In the genomic region with DNA sequence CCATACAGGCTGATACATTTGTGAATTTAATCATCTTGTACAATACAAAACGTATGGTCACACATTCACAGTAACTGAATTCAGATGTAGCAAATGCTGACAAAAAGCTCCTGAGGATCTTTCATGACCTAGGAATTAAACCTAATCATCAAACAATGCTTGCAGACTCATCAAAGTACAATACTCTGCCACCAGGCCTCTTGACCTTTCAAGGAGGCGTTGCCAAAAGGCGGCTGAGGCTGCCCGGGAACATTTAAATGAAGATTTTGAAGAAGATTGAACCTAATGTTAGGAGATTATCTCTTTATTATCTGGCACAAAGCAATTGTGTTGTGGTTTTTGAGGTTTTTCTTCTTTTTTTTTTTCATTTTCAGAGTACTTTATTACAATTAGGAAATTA, we compare ENCODE assay signal across 1 cellular context.
A peak's percentile ranks its signal among the peaks of the same experiment; 100 is the strongest.
TF ChIP-seq lines count a peak whose summit lies in the region.

No MANE protein-coding gene starts in this region.

TF ChIP-seq in K562, 482 proteins besides CTCF, POLR2A, EP300 and RAD21:
- TF ChIP-seq RAD51 (IDR thresholded peaks at IDR 0.05; ENCODE audit: borderline replicate concordance, low read depth) (no peak), FOS (IDR thresholded peaks at IDR 0.05; ENCODE audit: extremely low read depth, insufficient read length) (no peak), ZNF239 (CRISPR knock-in tag; IDR thresholded peaks at IDR 0.05) (no peak), NFATC3 (IDR thresholded peaks at IDR 0.05) (no peak), ZSCAN32 (CRISPR knock-in tag; IDR thresholded peaks at IDR 0.05) (no peak), RB1 (IDR thresholded peaks at IDR 0.05; ENCODE audit: low read depth) (no peak), ZFPM2 (CRISPR knock-in tag; IDR thresholded peaks at IDR 0.05) (no peak), NR2C2 (CRISPR knock-in tag; IDR thresholded peaks at IDR 0.05) (no peak), NR2C2 (tag; IDR thresholded peaks at IDR 0.05) (peak; percentile 27; the same call in 1 of the 2 replicates), CEBPB (tag; IDR thresholded peaks at IDR 0.05) (no peak), ZNF830 (CRISPR knock-in tag; IDR thresholded peaks at IDR 0.05) (no peak), KDM5B (IDR thresholded peaks at IDR 0.05; ENCODE audit: insufficient replicate concordance, low read depth, low read length) (no peak), MXI1 (IDR thresholded peaks at IDR 0.05; ENCODE audit: low read depth, low read length) (no peak), GATAD2B (IDR thresholded peaks at IDR 0.05; ENCODE audit: borderline replicate concordance) (no peak), NUFIP1 (IDR thresholded peaks at IDR 0.05; ENCODE audit: partially characterized antibody) (no peak), CTBP1 (IDR thresholded peaks at IDR 0.05; ENCODE audit: borderline replicate concordance) (no peak), PTTG1 (tag; IDR thresholded peaks at IDR 0.05; ENCODE audit: low read depth) (no peak), SOX6 (IDR thresholded peaks at IDR 0.05) (peak; percentile 30; the same call in 1 of the 2 replicates), KLF13 (tag; IDR thresholded peaks at IDR 0.05; ENCODE audit: borderline replicate concordance, low read depth) (no peak), SMC3 (conservative IDR thresholded peaks at IDR 0.05; ENCODE audit: insufficient read depth, low read depth, low read length) (no peak), EGR1 (conservative IDR thresholded peaks at IDR 0.05) (no peak)
- TF ChIP-seq, protein P1, sequence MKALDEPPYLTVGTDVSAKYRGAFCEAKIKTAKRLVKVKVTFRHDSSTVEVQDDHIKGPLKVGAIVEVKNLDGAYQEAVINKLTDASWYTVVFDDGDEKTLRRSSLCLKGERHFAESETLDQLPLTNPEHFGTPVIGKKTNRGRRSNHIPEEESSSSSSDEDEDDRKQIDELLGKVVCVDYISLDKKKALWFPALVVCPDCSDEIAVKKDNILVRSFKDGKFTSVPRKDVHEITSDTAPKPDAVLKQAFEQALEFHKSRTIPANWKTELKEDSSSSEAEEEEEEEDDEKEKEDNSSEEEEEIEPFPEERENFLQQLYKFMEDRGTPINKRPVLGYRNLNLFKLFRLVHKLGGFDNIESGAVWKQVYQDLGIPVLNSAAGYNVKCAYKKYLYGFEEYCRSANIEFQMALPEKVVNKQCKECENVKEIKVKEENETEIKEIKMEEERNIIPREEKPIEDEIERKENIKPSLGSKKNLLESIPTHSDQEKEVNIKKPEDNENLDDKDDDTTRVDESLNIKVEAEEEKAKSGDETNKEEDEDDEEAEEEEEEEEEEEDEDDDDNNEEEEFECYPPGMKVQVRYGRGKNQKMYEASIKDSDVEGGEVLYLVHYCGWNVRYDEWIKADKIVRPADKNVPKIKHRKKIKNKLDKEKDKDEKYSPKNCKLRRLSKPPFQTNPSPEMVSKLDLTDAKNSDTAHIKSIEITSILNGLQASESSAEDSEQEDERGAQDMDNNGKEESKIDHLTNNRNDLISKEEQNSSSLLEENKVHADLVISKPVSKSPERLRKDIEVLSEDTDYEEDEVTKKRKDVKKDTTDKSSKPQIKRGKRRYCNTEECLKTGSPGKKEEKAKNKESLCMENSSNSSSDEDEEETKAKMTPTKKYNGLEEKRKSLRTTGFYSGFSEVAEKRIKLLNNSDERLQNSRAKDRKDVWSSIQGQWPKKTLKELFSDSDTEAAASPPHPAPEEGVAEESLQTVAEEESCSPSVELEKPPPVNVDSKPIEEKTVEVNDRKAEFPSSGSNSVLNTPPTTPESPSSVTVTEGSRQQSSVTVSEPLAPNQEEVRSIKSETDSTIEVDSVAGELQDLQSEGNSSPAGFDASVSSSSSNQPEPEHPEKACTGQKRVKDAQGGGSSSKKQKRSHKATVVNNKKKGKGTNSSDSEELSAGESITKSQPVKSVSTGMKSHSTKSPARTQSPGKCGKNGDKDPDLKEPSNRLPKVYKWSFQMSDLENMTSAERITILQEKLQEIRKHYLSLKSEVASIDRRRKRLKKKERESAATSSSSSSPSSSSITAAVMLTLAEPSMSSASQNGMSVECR (CRISPR knock-in tag; IDR thresholded peaks at IDR 0.05), result no peak
- TF ChIP-seq, protein P2, sequence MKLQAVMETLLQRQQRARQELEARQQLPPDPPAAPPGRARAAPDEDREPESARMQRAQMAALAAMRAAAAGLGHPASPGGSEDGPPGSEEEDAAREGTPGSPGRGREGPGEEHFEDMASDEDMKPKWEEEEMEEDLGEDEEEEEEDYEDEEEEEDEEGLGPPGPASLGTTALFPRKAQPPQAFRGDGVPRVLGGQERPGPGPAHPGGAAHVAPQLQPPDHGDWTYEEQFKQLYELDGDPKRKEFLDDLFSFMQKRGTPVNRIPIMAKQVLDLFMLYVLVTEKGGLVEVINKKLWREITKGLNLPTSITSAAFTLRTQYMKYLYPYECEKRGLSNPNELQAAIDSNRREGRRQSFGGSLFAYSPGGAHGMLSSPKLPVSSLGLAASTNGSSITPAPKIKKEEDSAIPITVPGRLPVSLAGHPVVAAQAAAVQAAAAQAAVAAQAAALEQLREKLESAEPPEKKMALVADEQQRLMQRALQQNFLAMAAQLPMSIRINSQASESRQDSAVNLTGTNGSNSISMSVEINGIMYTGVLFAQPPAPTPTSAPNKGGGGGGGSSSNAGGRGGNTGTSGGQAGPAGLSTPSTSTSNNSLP (IDR thresholded peaks at IDR 0.05; ENCODE audit: borderline replicate concordance, low read depth, low read length), result no peak
- TF ChIP-seq, protein P3, sequence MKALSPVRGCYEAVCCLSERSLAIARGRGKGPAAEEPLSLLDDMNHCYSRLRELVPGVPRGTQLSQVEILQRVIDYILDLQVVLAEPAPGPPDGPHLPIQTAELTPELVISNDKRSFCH (CRISPR knock-in tag; IDR thresholded peaks at IDR 0.05), result no peak
- TF ChIP-seq, protein P3 (tag; IDR thresholded peaks at IDR 0.05), result peak; percentile 51; the same call in 1 of the 2 replicates
- TF ChIP-seq, protein P4, sequence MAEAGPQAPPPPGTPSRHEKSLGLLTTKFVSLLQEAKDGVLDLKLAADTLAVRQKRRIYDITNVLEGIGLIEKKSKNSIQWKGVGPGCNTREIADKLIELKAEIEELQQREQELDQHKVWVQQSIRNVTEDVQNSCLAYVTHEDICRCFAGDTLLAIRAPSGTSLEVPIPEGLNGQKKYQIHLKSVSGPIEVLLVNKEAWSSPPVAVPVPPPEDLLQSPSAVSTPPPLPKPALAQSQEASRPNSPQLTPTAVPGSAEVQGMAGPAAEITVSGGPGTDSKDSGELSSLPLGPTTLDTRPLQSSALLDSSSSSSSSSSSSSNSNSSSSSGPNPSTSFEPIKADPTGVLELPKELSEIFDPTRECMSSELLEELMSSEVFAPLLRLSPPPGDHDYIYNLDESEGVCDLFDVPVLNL (CRISPR knock-in tag; IDR thresholded peaks at IDR 0.05; ENCODE audit: low read depth), result 0 out of 2 replicates have a peak, but pooled peaks have one; percentile 26
